13 cellular contexts compared by ENCODE assay signal in genomic region chr4:151195801-151196200, GRCh38.
DNase-seq lines count a peak whose midpoint lies in the region; ATAC-seq, FAIRE-seq and TF ChIP-seq lines count a peak whose summit lies in the region.
"Had no signal": no experiment of that assay in that cellular context is flagged by ENCODE, and none has a peak within 500 bp of the region (broad histone marks: within the 10 kb centered on the region; RNA-seq: fewer than 3 reads in every experiment).

No MANE protein-coding gene starts in this region.

- intact Hi-C loops in CD4-positive, alpha-beta T cell (cut with DNase I, micrococcal nuclease) = no loop called here

- no peak for TF ChIP-seq CTCF in CD4-positive, alpha-beta T cell (IDR thresholded peaks at IDR 0.05)

- DNase-seq in DMS53 (lab: John Stamatoyannopoulos, UW) = peak; percentile 34
- DNase-seq in DMS53 treated with DMSO at 0.1 percent for 48 hours (lab: John Stamatoyannopoulos, UW; ENCODE audit: unreplicated experiment) = no peak
- peak; percentile 77 for DNase-seq in kidney tubule cell (ENCODE audit: low spot score)
- peak; percentile 19 for DNase-seq in urothelium cell line (ENCODE audit: low spot score)
- no peak for DNase-seq in CD4-positive, alpha-beta T cell
- DNase-seq in epidermal melanocyte (ENCODE audit: insufficient read length, low spot score) = no peak
- DNase-seq: Karpas-422, NCI-H526 treated with DMSO at 0.1 percent for 48 hours, T-helper 2 cell had no signal

- no peaks in the 10 kb centered on the region for H3K4me1 Mint-ChIP-seq in CD4-positive, alpha-beta T cell (ENCODE audit: low read depth)

- no peak overlapping the region for H3K4me3 Mint-ChIP-seq in CD4-positive, alpha-beta T cell
- H3K4me3 Mint-ChIP-seq: stimulated activated naive CD8-positive, alpha-beta T cell treated with anti-CD3 and anti-CD28 coated beads, Interleukin-15, Interleukin-2, amounts not matched to agents 100 ng/mL and 50 ng/mL, for 24 hours had no signal

- no peaks in the 10 kb centered on the region for H3K9me3 ChIP-seq in CD4-positive, alpha-beta T cell (ENCODE audit: control insufficient read depth, low read length)

- ATAC-seq in HG03469 (IDR thresholded peaks at IDR 0.05; ENCODE audit: unreplicated experiment) = no peak
- no peak for ATAC-seq in CD4-positive, alpha-beta T cell (ENCODE audit: poor library complexity)

- peak overlapping the region; percentile 10 for H3K27ac ChIP-seq in cingulate gyrus (ENCODE audit: low read depth, low read length)
- H3K27ac ChIP-seq in CD4-positive, alpha-beta T cell (ENCODE audit: low read depth, low read length) = no peak overlapping the region
- H3K27ac ChIP-seq: 22Rv1 had no signal

- no peaks in the 10 kb centered on the region for H3K27me3 ChIP-seq in CD4-positive, alpha-beta T cell (ENCODE audit: control insufficient read depth, insufficient read depth, low read length)

- no peaks in the 10 kb centered on the region for H3K9me3 Mint-ChIP-seq in CD4-positive, alpha-beta T cell
- H3K9me3 Mint-ChIP-seq: stimulated activated naive CD8-positive, alpha-beta T cell treated with anti-CD3 and anti-CD28 coated beads, Interleukin-15, Interleukin-2, amounts not matched to agents 100 ng/mL and 50 ng/mL, for 24 hours had no signal

- no peak for FAIRE-seq in urothelium cell line (lab: Jason Lieb, UNC)

- peaks cover 29% of the 10 kb centered on the region for H3K27me3 Mint-ChIP-seq in CD4-positive, alpha-beta T cell

- CTCF ChIA-PET in CD4-positive, alpha-beta T cell (lab: Charles Lee) = no interaction called here

- H3K27ac Mint-ChIP-seq in CD4-positive, alpha-beta T cell = no peak overlapping the region
- H3K27ac Mint-ChIP-seq: stimulated activated naive CD8-positive, alpha-beta T cell treated with anti-CD3 and anti-CD28 coated beads, Interleukin-15, Interleukin-2, amounts not matched to agents 100 ng/mL and 50 ng/mL, for 24 hours had no signal

- H3K36me3 Mint-ChIP-seq in CD4-positive, alpha-beta T cell (ENCODE audit: low read depth) = no peaks in the 10 kb centered on the region

- POLR2A ChIA-PET in CD4-positive, alpha-beta T cell (lab: Charles Lee) = no interaction called here

Comparison
In these comparisons a context has a peak if more than half of its experiments do, and no peak if none do; other contexts are left out.
1. DNase-seq: peak in DMS53 (single experiment), kidney tubule cell (single experiment) and urothelium cell line (single experiment); none in DMS53 treated with DMSO at 0.1 percent for 48 hours (single experiment), CD4-positive, alpha-beta T cell (0 of 10) and epidermal melanocyte (single experiment).